In genomic region chr2:232838406-232838874, GRCh38 we compare ENCODE assay signal across 8 cellular contexts. TPM values are rescaled to one million over a fixed set of nuclear protein-coding genes. Genes with fewer than 3 reads are reported as not detected.
DNase-seq lines count a peak whose midpoint lies in the region; ATAC-seq, FAIRE-seq and TF ChIP-seq lines count a peak whose summit lies in the region.

No MANE protein-coding gene starts in this region.

- TF ChIP-seq POLR2A in GM12892 (IDR thresholded peaks at IDR 0.05; ENCODE audit: low read depth, low read length) = no peak

- H3K27me3 ChIP-seq in pancreas = no peaks in the 10 kb centered on the region
- H3K27me3 ChIP-seq in aorta (ENCODE audit: control insufficient read depth in 1 of 2, insufficient read depth in 2 of 2, low read length in 1 of 2) = no peaks in the 10 kb centered on the region

- DNase-seq in GM12892 (ENCODE audit: insufficient read length) (no peak), SKM-1 (lab: John Stamatoyannopoulos, UW; ENCODE audit: unreplicated experiment) (peak; percentile 73), pancreas (no peak), aorta (no peak), NCI-H524 treated with DMSO at 0.1 percent for 48 hours (lab: John Stamatoyannopoulos, UW) (no peak), DMS 273 treated with DMSO at 0.1 percent for 48 hours (lab: John Stamatoyannopoulos, UW) (no peak)
- peak; percentile 32 for DNase-seq in activated naive CD4-positive, alpha-beta T cell treated with anti-CD3 and anti-CD28 coated beads, Interleukin-2, amount 50 U/mL, for 16 hours

- H3K27ac ChIP-seq in pancreas (peak overlapping the region in 2 of 4 donors; percentile 32 to 44), aorta (ENCODE audit: low read depth in 1 of 2, low read length in 2 of 2) (no peak overlapping the region)

- H3K4me3 ChIP-seq in pancreas (no peak overlapping the region), aorta (ENCODE audit: low read length in 2 of 2) (no peak overlapping the region)

- FAIRE-seq in GM12892 (lab: Jason Lieb, UNC) = peak; percentile 97
- FAIRE-seq in pancreas (lab: Jason Lieb, UNC) = no peak

- peak; percentile 65 for ATAC-seq in HG02973 (IDR thresholded peaks at IDR 0.05; ENCODE audit: unreplicated experiment)
- peak; percentile 62 to 70 (median 68) for ATAC-seq in pancreas
- ATAC-seq in aorta (ENCODE audit: low FRiP score) = no peak

- H3K36me3 ChIP-seq in pancreas (peaks cover 0 to 39% (median 10%) of the 10 kb centered on the region in 3 donors), aorta (ENCODE audit: control insufficient read depth in 1 of 2, insufficient read depth in 2 of 2, low read length in 1 of 2) (peaks cover 11 to 17% of the 10 kb centered on the region in 2 donors)

- no peak for TF ChIP-seq CTCF in pancreas (IDR thresholded peaks at IDR 0.05)

- peaks cover 4 to 23% (median 15%) of the 10 kb centered on the region in 3 donors for H3K4me1 ChIP-seq in pancreas
- H3K4me1 ChIP-seq in aorta (ENCODE audit: control insufficient read depth in 1 of 2, insufficient read depth in 2 of 2, low read length in 2 of 2) = peaks cover 0 to 4% of the 10 kb centered on the region in 2 donors

- H3K9me3 ChIP-seq in pancreas = no peaks in the 10 kb centered on the region
- no peaks in the 10 kb centered on the region for H3K9me3 ChIP-seq in aorta (ENCODE audit: control insufficient read depth, low read length)

- intact Hi-C loops in pancreas (cut with DNase I) (no loop called here), aorta (cut with DNase I) (no loop called here)

- 57 to 59% methylated on average over 2 of the region's 2 CpGs for WGBS in pancreas, 2 donors
- WGBS in aorta, 2 donors = 53 to 65% methylated on average over 2 of the region's 2 CpGs

RNA-seq across cellular contexts. Expression of gene SNORC, which starts 31.6 kb away (rescaled TPM):
- polyA plus RNA-seq in GM12892 (2012; ENCODE audit: missing spikeins) = not detected
- 1 to 10 TPM in 5 of 6 donors, under 1 TPM in 1; 0.76 to 2.3 (median 1.3) TPM for total RNA-seq in pancreas
- polyA plus RNA-seq in pancreas = 10 to 100 TPM in 1 of 2 donors, 1 to 10 TPM in 1; 4.0 to 13.2 TPM
- 1 to 10 TPM; 1.7 to 2.5 TPM for total RNA-seq in aorta
- polyA plus RNA-seq in aorta = 1 to 10 TPM in 1 of 2 donors, not detected in 1; 5.1 TPM

Comparison
In these comparisons a context has a peak if more than half of its experiments do, and no peak if none do; other contexts are left out.
1. DNase-seq: peak in SKM-1 (single experiment) and activated naive CD4-positive, alpha-beta T cell treated with anti-CD3 and anti-CD28 coated beads, Interleukin-2, amount 50 U/mL, for 16 hours (single experiment); none in GM12892 (single experiment), pancreas (0 of 6), aorta (0 of 2), NCI-H524 treated with DMSO at 0.1 percent for 48 hours (single experiment) and DMS 273 treated with DMSO at 0.1 percent for 48 hours (single experiment).